8 cellular contexts compared by ENCODE assay signal in the genomic region with DNA sequence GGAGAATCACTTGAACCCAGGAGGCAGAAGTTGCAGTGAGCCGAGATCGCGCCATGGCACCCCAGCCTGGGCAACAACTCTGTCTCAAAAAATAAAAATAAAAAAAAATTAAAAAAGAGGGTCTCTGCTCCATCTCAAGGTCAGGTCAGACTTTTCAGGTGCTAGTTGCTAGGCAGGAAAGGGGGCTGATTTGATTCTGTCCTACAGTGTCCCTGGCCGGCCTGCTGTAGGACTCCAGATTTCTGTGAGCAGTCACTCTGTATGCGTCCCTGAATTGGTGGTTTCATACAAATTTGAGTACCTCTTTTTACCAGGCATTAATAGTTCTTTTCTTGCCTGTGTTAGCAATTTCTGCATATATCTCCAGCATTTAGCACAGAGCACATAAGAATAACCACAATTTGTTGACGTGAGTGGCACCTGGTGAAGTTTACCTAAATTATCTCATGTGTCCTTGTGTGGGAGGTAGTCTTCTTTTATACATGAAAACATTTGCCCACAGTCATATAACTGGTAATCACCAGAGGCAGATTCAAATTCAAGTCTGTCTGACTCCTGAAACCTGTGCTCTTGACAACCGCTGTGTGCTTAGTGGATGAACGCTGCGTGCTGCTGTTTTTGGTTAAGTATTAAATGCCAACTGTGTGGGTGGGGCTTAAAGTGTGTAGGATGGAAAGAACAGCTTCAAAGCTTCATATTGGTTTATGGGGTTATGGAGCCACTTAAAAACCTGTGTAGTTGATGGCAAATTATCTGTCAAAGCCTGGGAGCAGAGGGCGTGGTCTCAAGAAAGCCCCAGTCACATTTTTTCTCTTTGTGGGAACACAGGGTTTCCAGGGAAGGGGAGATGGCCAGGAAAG. TPM values are rescaled to one million over a fixed set of nuclear protein-coding genes. Genes with fewer than 3 reads are reported as not detected.
A peak's percentile ranks its signal among the peaks of the same experiment; 100 is the strongest.
DNase-seq lines count a peak whose midpoint lies in the region; ATAC-seq and TF ChIP-seq lines count a peak whose summit lies in the region.

No MANE protein-coding gene starts in this region.

- TF ChIP-seq CTCF in 22Rv1 (IDR thresholded peaks at IDR 0.05): no peak
- no peak for TF ChIP-seq CTCF in right lobe of liver (IDR thresholded peaks at IDR 0.05)
- TF ChIP-seq CTCF in prostate gland (IDR thresholded peaks at IDR 0.05): no peak

- no peak for DNase-seq in T-helper 17 cell
- DNase-seq in right lobe of liver: no peak
- no peak for DNase-seq in NOMO-1 (lab: John Stamatoyannopoulos, UW; ENCODE audit: unreplicated experiment in 2 of 2)
- no peak for DNase-seq in AG20443 (ENCODE audit: low spot score)
- DNase-seq in prostate gland (ENCODE audit: low spot score): no peak
- DNase-seq in G401 (ENCODE audit: low spot score): no peak

- H3K4me1 ChIP-seq in right lobe of liver (peaks cover 0 to 42% (median 16%) of the 10 kb centered on the region in 4 donors), prostate gland (replicated peaks) (peaks cover 18% of the 10 kb centered on the region)

- H3K27me3 Mint-ChIP-seq in T-helper 17 cell: no peaks in the 10 kb centered on the region

- in situ Hi-C loops in G401 (cut with HindIII; ENCODE audit: low sequenced_read_pairs): no loop called here

- intact Hi-C loops in right lobe of liver (cut with DNase I): no loop called here
- intact Hi-C loops in prostate gland (cut with DNase I): no loop called here

- H3K27ac ChIP-seq in 22Rv1 (peak overlapping the region; percentile 98), right lobe of liver (peak overlapping the region in 2 of 3 donors; percentile 3 to 92), prostate gland (peak overlapping the region in 1 of 2 donors; percentile 9)

- peak overlapping the region; percentile 76 for H3K27ac Mint-ChIP-seq in T-helper 17 cell

- H3K4me1 Mint-ChIP-seq in T-helper 17 cell: peaks cover 35% of the 10 kb centered on the region

- TF ChIP-seq POLR2A in right lobe of liver (IDR thresholded peaks at IDR 0.05) (no peak), prostate gland (IDR thresholded peaks at IDR 0.05) (no peak)

- H3K4me3 ChIP-seq in right lobe of liver (no peak overlapping the region), prostate gland (no peak overlapping the region)

- H3K36me3 ChIP-seq in right lobe of liver: peaks cover 0 to 28% (median 10%) of the 10 kb centered on the region in 4 donors
- no peaks in the 10 kb centered on the region for H3K36me3 ChIP-seq in prostate gland

- no peak overlapping the region for H3K4me3 Mint-ChIP-seq in T-helper 17 cell

- 53% methylated on average over 10 of the region's 10 CpGs for WGBS in right lobe of liver (ENCODE audit: insufficient coverage, low coverage, low lambda C conversion rate, missing lambda C conversion rate)
- 82% methylated on average over 10 of the region's 10 CpGs for WGBS in prostate gland

- no peaks in the 10 kb centered on the region for H3K27me3 ChIP-seq in right lobe of liver
- no peaks in the 10 kb centered on the region for H3K27me3 ChIP-seq in prostate gland (replicated peaks; ENCODE audit: insufficient read depth)

- ATAC-seq in GM19324 (IDR thresholded peaks at IDR 0.05; ENCODE audit: low FRiP score, unreplicated experiment): peak; percentile 14
- ATAC-seq in T-helper 17 cell: no peak
- ATAC-seq in right lobe of liver: peak in 2 of 4 donors; percentile 9 to 15

- H3K36me3 Mint-ChIP-seq in T-helper 17 cell (ENCODE audit: low read depth): no peaks in the 10 kb centered on the region

- no peaks in the 10 kb centered on the region for H3K9me3 ChIP-seq in T-helper 17 cell (ENCODE audit: control insufficient read depth, low read length, poor library complexity, severe bottlenecking)
- no peaks in the 10 kb centered on the region for H3K9me3 ChIP-seq in right lobe of liver
- H3K9me3 ChIP-seq in prostate gland: no peaks in the 10 kb centered on the region

RNA-seq across cellular contexts. Expression of gene ZNF775, which starts 3.2 kb away (rescaled TPM):
- total RNA-seq in T-helper 17 cell (1 to 10 TPM; 1.4 to 2.1 TPM), right lobe of liver (1 to 10 TPM in 3 of 6 experiments, under 1 TPM in 3; 0.44 to 1.6 (median 0.96) TPM), prostate gland (10 to 100 TPM; 14.4 to 14.8 TPM)
- 21.0 and 23.4 TPM in 2 replicates for total RNA-seq in G401 (2014; rRNA removed; shearing (Covaris generic))

RNA-seq across cellular contexts. Expression of gene REPIN1, which starts 7.3 kb away (rescaled TPM):
- total RNA-seq in T-helper 17 cell (10 to 100 TPM; 43.0 to 49.8 TPM), right lobe of liver (100 to 1,000 TPM in 2 of 6 experiments, 10 to 100 TPM in 4; 56.2 to 133 (median 73.5) TPM), prostate gland (100 to 1,000 TPM; 150 to 171 TPM)
- 266 and 278 TPM in 2 replicates for total RNA-seq in G401 (2014; rRNA removed; shearing (Covaris generic))

RNA-seq across cellular contexts. Expression of gene RARRES2, which starts 34.5 kb away (rescaled TPM):
- not detected for total RNA-seq in T-helper 17 cell
- total RNA-seq in right lobe of liver: 100 to 1,000 TPM; 552 to 948 (median 788) TPM
- 10 to 100 TPM; 98.8 to 99.8 TPM for total RNA-seq in prostate gland
- 5.0 and 5.9 TPM in 2 replicates for total RNA-seq in G401 (2014; rRNA removed; shearing (Covaris generic))

RNA-seq across cellular contexts. Expression of gene ACTR3C, which starts 52.5 kb away (rescaled TPM):
- total RNA-seq in T-helper 17 cell (10 to 100 TPM in 1 of 2 donors, 1 to 10 TPM in 1; 6.0 to 10.2 TPM), right lobe of liver (10 to 100 TPM; 30.0 to 36.5 (median 32.7) TPM), prostate gland (10 to 100 TPM; 10.7 to 15.1 TPM)
- 0.68 and 0.98 TPM in 2 replicates for total RNA-seq in G401 (2014; rRNA removed; shearing (Covaris generic))

RNA-seq across cellular contexts. Expression of gene LRRC61, which starts 52.7 kb away (rescaled TPM):
- total RNA-seq in T-helper 17 cell (1 to 10 TPM; 6.4 to 6.9 TPM), right lobe of liver (10 to 100 TPM; 13.0 to 33.0 (median 19.1) TPM), prostate gland (10 to 100 TPM; 25.8 to 34.4 TPM)
- 3.3 TPM in 1 of 2 replicates, not detected in the other for total RNA-seq in G401 (2014; rRNA removed; shearing (Covaris generic))

Comparison
In these comparisons a context has a peak if more than half of its experiments do, and no peak if none do; other contexts are left out.
1. RNA of gene RARRES2, which starts 34.5 kb away (total RNA-seq): 552 to 948 TPM in right lobe of liver and 98.8 to 99.8 TPM in prostate gland; 5.0 to 5.9 TPM in G401 and not detected in T-helper 17 cell; every median in the first group is over 10 times any median in the second.